25 cellular contexts compared by ENCODE assay signal in the genomic region with DNA sequence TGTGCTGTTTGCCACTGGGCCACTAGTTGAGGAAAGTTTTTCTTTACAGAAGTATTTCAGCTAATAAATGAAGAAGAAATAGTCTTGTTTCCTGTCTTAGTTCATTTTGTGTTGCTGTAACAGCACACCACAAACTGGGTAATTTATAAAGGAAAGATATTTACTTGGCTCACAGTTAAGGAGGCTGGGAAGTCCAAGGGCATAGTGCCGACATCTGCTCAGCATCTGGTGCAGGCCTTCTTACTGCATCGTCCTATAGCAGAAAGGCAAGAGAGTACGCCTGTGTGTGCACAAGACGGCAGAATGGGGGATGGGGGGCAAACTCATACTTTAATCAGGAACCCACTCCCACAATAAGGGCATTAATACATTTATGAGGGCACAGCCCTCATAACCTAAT.
DNase-seq lines count a peak whose midpoint lies in the region; ATAC-seq and TF ChIP-seq lines count a peak whose summit lies in the region.
"Had no signal": no experiment of that assay in that cellular context is flagged by ENCODE, and none has a peak within 500 bp of the region (broad histone marks: within the 10 kb centered on the region; RNA-seq: fewer than 3 reads in every experiment).

No MANE protein-coding gene starts in this region.

- TF ChIP-seq CTCF in type B pancreatic cell (conservative IDR thresholded peaks at IDR 0.05): peak; percentile 46

- no peak overlapping the region for H3K4me3 Mint-ChIP-seq in type B pancreatic cell
- H3K4me3 Mint-ChIP-seq: activated CD4-positive, alpha-beta memory T cell treated with anti-CD3 and anti-CD28 coated beads for 36 hours; natural killer cell had no signal

- peaks cover 7% of the 10 kb centered on the region for H3K36me3 Mint-ChIP-seq in type B pancreatic cell
- H3K36me3 Mint-ChIP-seq: activated CD4-positive, alpha-beta memory T cell treated with anti-CD3 and anti-CD28 coated beads for 36 hours; activated naive CD4-positive, alpha-beta T cell treated with anti-CD3 and anti-CD28 coated beads, Interleukin-2, amount 50 U/mL, for 72 hours; natural killer cell had no signal

- H3K27me3 Mint-ChIP-seq in type B pancreatic cell: peaks cover 4% of the 10 kb centered on the region

- peaks cover 19% of the 10 kb centered on the region for H3K4me1 Mint-ChIP-seq in type B pancreatic cell (ENCODE audit: unreplicated experiment)
- H3K4me1 Mint-ChIP-seq: natural killer cell had no signal

- ATAC-seq in left cardiac atrium (peak; percentile 47 to 56), HG03460 (IDR thresholded peaks at IDR 0.05; ENCODE audit: unreplicated experiment) (no peak), HG02981 (IDR thresholded peaks at IDR 0.05; ENCODE audit: unreplicated experiment) (no peak)
- ATAC-seq: activated naive CD4-positive, alpha-beta T cell treated with anti-CD3 and anti-CD28 coated beads, Interleukin-2, amount 50 U/mL, for 72 hours; left lobe of liver; natural killer cell had no signal

- intact Hi-C loops in left cardiac atrium (cut with DNase I): no loop called here

- H3K27ac Mint-ChIP-seq in type B pancreatic cell: no peak overlapping the region
- H3K27ac Mint-ChIP-seq: activated CD4-positive, alpha-beta memory T cell treated with anti-CD3 and anti-CD28 coated beads for 36 hours; activated naive CD4-positive, alpha-beta T cell treated with anti-CD3 and anti-CD28 coated beads, Interleukin-2, amount 50 U/mL, for 72 hours; natural killer cell had no signal

- no peaks in the 10 kb centered on the region for H3K9me3 Mint-ChIP-seq in type B pancreatic cell
- H3K9me3 Mint-ChIP-seq: activated CD4-positive, alpha-beta memory T cell treated with anti-CD3 and anti-CD28 coated beads for 36 hours; activated naive CD4-positive, alpha-beta T cell treated with anti-CD3 and anti-CD28 coated beads, Interleukin-2, amount 50 U/mL, for 72 hours; natural killer cell had no signal

- peak; percentile 16 for DNase-seq in NCI-H82 (lab: John Stamatoyannopoulos, UW)
- DNase-seq in NCI-H82 treated with DMSO at 0.1 percent for 48 hours (lab: John Stamatoyannopoulos, UW; ENCODE audit: unreplicated experiment): no peak
- DNase-seq in fibroblast of gingiva (ENCODE audit: low read depth): peak; percentile 81
- no peak for DNase-seq in left cardiac atrium
- no peak for DNase-seq in type B pancreatic cell (ENCODE audit: extremely low spot score, unreplicated experiment)
- DNase-seq in NOMO-1 treated with dmso at 0.1 percent for 144 hours (lab: John Stamatoyannopoulos, UW; ENCODE audit: unreplicated experiment): no peak
- DNase-seq: 8988T; activated CD4-positive, alpha-beta memory T cell treated with anti-CD3 and anti-CD28 coated beads for 36 hours; activated CD4-positive, CD25-positive, alpha-beta regulatory T cell; activated CD8-positive, alpha-beta memory T cell treated with anti-CD3 and anti-CD28 coated beads, Interleukin-2, amount 50 U/mL, for 4 hours; BE2C; effector CD4-positive, alpha-beta T cell; HCEC 1CT; midbrain; natural killer cell; NCI-H1048; NCI-H187; NCI-H2171 treated with DMSO at 0.1 percent for 48 hours; NCI-H524; stimulated activated naive CD4-positive, alpha-beta T cell treated with Interleukin-2 at 50 U/mL for 16 hours; T-helper 1 cell had no signal

Comparison
In these comparisons a context has a peak if more than half of its experiments do, and no peak if none do; other contexts are left out.
1. DNase-seq: peak in NCI-H82 (single experiment) and fibroblast of gingiva (single experiment); none in NCI-H82 treated with DMSO at 0.1 percent for 48 hours (single experiment), left cardiac atrium (single experiment), type B pancreatic cell (single experiment) and NOMO-1 treated with dmso at 0.1 percent for 144 hours (single experiment).
2. ATAC-seq: peak in left cardiac atrium (2 of 2); none in HG03460 (single experiment) and HG02981 (single experiment).